ENCODE assay signal across 14 cellular contexts in the genomic region with DNA sequence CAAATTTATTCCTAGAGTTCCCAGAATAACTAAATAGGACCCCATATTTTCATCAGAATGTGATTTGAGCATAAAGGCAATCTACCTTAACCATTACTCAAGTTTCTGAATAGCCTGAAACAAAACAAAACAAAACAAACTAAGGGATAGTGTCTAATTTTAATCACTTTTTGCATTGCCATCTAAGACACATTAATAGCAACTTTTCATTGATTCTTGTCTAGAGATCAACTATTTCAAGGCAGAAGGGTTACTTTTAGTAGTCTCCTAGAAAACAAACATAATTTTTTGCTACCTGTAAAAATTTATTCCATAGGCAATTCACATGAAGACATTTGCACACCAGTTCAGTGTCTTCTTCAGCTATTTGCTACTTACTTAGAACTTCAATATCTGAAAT.
"Had no signal": no experiment of that assay in that cellular context is flagged by ENCODE, and none has a peak within 500 bp of the region (broad histone marks: within the 10 kb centered on the region; RNA-seq: fewer than 3 reads in every experiment).

No MANE protein-coding gene starts in this region.

- H3K27ac ChIP-seq: SJSA1 had no signal

- H3K4me3 ChIP-seq: SJSA1 had no signal

- H3K36me3 ChIP-seq: SJSA1 had no signal

- H3K9me3 ChIP-seq: SJSA1 had no signal

- H3K4me1 ChIP-seq: SJSA1 had no signal

- ATAC-seq: activated naive CD8-positive, alpha-beta T cell treated with anti-CD3 and anti-CD28 coated beads, Interleukin-2, amount 50 U/mL, for 24 hours; WTC11 had no signal

- DNase-seq: activated CD4-positive, alpha-beta T cell treated with anti-CD3 and anti-CD28 coated beads for 48 hours; activated CD4-positive, alpha-beta T cell treated with anti-CD3 and anti-CD28 coated beads, Interleukin-2, amount 50 U/mL, for 4 hours; activated CD4-positive, CD25-positive, alpha-beta regulatory T cell treated with anti-CD3 and anti-CD28 coated beads, Interleukin-2, amount 50 U/mL, for 72 hours; activated CD8-positive, alpha-beta memory T cell treated with anti-CD3 and anti-CD28 coated beads, Interleukin-2, amount 50 U/mL, for 48 hours; activated CD8-positive, alpha-beta T cell treated with anti-CD3 and anti-CD28 coated beads, Interleukin-2, amount 10 ng/mL, durations not matched to agents 7 days and 5 days; activated effector memory CD4-positive, alpha-beta T cell treated with anti-CD3 and anti-CD28 coated beads, Interleukin-2, amount 50 U/mL, for 16 hours; activated naive CD4-positive, alpha-beta T cell treated with Interleukin-2 at 50 U/mL for 16 hours; activated naive CD8-positive, alpha-beta T cell treated with anti-CD3 and anti-CD28 coated beads, Interleukin-2, amount 50 U/mL, for 24 hours; activated T-cell treated with anti-CD3 and anti-CD28 coated beads, Interleukin-2, amount 50 U/mL, for 24 hours; NCI-H1048; NCI-H2171; NK-92 treated with Interleukin-12 subunit alpha and Interleukin-12 subunit beta, amount 100 ng/mL, for 24 hours had no signal
